In the genomic region with DNA sequence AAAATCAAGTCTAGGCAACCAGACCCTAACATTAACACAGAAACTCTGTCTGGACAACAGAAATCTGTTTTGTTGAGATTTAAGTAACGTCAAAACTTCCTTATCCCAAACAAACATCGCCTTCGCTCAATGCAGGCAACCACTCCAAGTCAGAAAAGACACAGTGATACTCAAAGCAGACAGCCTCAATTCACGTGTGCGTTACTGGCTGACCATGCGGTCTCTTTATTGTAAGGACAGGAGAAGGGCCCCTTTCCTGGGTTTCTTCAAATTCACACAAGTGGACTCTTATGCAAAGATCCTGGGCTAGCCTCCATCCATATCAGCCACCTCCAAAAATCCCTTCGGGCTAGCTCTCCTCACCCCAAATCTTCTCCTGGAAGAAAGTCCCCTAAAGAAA, we compare ENCODE assay signal across 12 cellular contexts.
A peak's percentile ranks its signal among the peaks of the same experiment; 100 is the strongest.
DNase-seq lines count a peak whose midpoint lies in the region; ATAC-seq, FAIRE-seq and TF ChIP-seq lines count a peak whose summit lies in the region.
"Had no signal": no experiment of that assay in that cellular context is flagged by ENCODE, and none has a peak within 500 bp of the region (broad histone marks: within the 10 kb centered on the region; RNA-seq: fewer than 3 reads in every experiment).

No MANE protein-coding gene starts in this region.

- no peak for TF ChIP-seq EP300 in upper lobe of left lung (IDR thresholded peaks at IDR 0.05)

- peaks cover 9 to 34% (median 22%) of the 10 kb centered on the region in 4 donors for H3K4me1 ChIP-seq in upper lobe of left lung
- no peaks in the 10 kb centered on the region for H3K4me1 ChIP-seq in uterus

- intact Hi-C loops in uterus (cut with DNase I; ENCODE audit: low total_unique reads), result no loop called here

- no peaks in the 10 kb centered on the region for H3K36me3 Mint-ChIP-seq in activated T-cell treated with anti-CD3 and anti-CD28 coated beads, Interleukin-2, amount 50 U/mL, for 4 hours (ENCODE audit: insufficient read depth)
- peaks cover 9% of the 10 kb centered on the region for H3K36me3 Mint-ChIP-seq in activated CD4-positive, alpha-beta memory T cell treated with anti-CD3 and anti-CD28 coated beads, Interleukin-2, amount 10 ng/mL, durations not matched to agents 7 days and 5 days (ENCODE audit: low read depth)
- H3K36me3 Mint-ChIP-seq: memory B cell had no signal

- no peak for FAIRE-seq in D721Med (lab: Jason Lieb, UNC)

- H3K4me1 Mint-ChIP-seq in activated T-cell treated with anti-CD3 and anti-CD28 coated beads, Interleukin-2, amount 50 U/mL, for 4 hours (ENCODE audit: low read depth), result peaks cover 37% of the 10 kb centered on the region
- H3K4me1 Mint-ChIP-seq in activated CD4-positive, alpha-beta memory T cell treated with anti-CD3 and anti-CD28 coated beads, Interleukin-2, amount 10 ng/mL, durations not matched to agents 7 days and 5 days, result peaks cover 49% of the 10 kb centered on the region

- no peak for TF ChIP-seq CTCF in kidney epithelial cell (IDR thresholded peaks at IDR 0.05; ENCODE audit: insufficient read depth, low read length, poor library complexity, severe bottlenecking)
- no peak for TF ChIP-seq CTCF in upper lobe of left lung (IDR thresholded peaks at IDR 0.05)
- TF ChIP-seq CTCF in D721Med (IDR thresholded peaks at IDR 0.05; ENCODE audit: insufficient read depth, missing control alignments), result no peak
- TF ChIP-seq CTCF in uterus (IDR thresholded peaks at IDR 0.05), result no peak

- H3K4me3 Mint-ChIP-seq in activated T-cell treated with anti-CD3 and anti-CD28 coated beads, Interleukin-2, amount 50 U/mL, for 4 hours, result peak overlapping the region; percentile 2
- peak overlapping the region; percentile 52 for H3K4me3 Mint-ChIP-seq in activated CD4-positive, alpha-beta memory T cell treated with anti-CD3 and anti-CD28 coated beads, Interleukin-2, amount 10 ng/mL, durations not matched to agents 7 days and 5 days
- H3K4me3 Mint-ChIP-seq: memory B cell had no signal

- H3K36me3 ChIP-seq in kidney epithelial cell (ENCODE audit: control insufficient read depth, insufficient read depth, low read length), result no peaks in the 10 kb centered on the region
- H3K36me3 ChIP-seq in upper lobe of left lung, result no peaks in the 10 kb centered on the region
- no peaks in the 10 kb centered on the region for H3K36me3 ChIP-seq in uterus
- H3K36me3 ChIP-seq: WERI-Rb-1 had no signal

- H3K27me3 Mint-ChIP-seq in activated T-cell treated with anti-CD3 and anti-CD28 coated beads, Interleukin-2, amount 50 U/mL, for 4 hours (ENCODE audit: low read depth), result peaks cover 36% of the 10 kb centered on the region
- H3K27me3 Mint-ChIP-seq in activated CD4-positive, alpha-beta memory T cell treated with anti-CD3 and anti-CD28 coated beads, Interleukin-2, amount 10 ng/mL, durations not matched to agents 7 days and 5 days, result peaks cover 23% of the 10 kb centered on the region

- H3K4me3 ChIP-seq in kidney epithelial cell (ENCODE audit: low read depth, low read length), result peak overlapping the region; percentile 75
- H3K4me3 ChIP-seq in upper lobe of left lung, result peak overlapping the region in 1 of 4 donors; percentile 22
- no peak overlapping the region for H3K4me3 ChIP-seq in uterus
- H3K4me3 ChIP-seq: coronary artery had no signal

- no peaks in the 10 kb centered on the region for H3K9me3 Mint-ChIP-seq in activated T-cell treated with anti-CD3 and anti-CD28 coated beads, Interleukin-2, amount 50 U/mL, for 4 hours
- H3K9me3 Mint-ChIP-seq in activated CD4-positive, alpha-beta memory T cell treated with anti-CD3 and anti-CD28 coated beads, Interleukin-2, amount 10 ng/mL, durations not matched to agents 7 days and 5 days, result no peaks in the 10 kb centered on the region
- H3K9me3 Mint-ChIP-seq: activated T-helper 2 cell treated with anti-CD3 and anti-CD28 coated beads, Interferon-gamma antibody, Interleukin-2, Interleukin-4, amounts not matched to agents 10 μg/mL and 5 μg/mL and 100 μg/mL, durations not matched to agents 14 hours and 24 hours and 36 hours; memory B cell had no signal

- WGBS in upper lobe of left lung, 2 donors, result 34 to 47% methylated on average over 7 of the region's 7 CpGs

- CTCF ChIA-PET in activated CD4-positive, alpha-beta memory T cell treated with anti-CD3 and anti-CD28 coated beads, Interleukin-2, amount 10 ng/mL, durations not matched to agents 7 days and 5 days (lab: Charles Lee), result interaction anchor here (0.6 to 3.6 kb wide), 5 partner anchors 28 to 138 kb away, joined by 3 to 36 read pairs (median 3); no protein-coding TSS in a partner anchor

- no peak for DNase-seq in activated T-cell treated with anti-CD3 and anti-CD28 coated beads, Interleukin-2, amount 50 U/mL, for 4 hours
- no peak for DNase-seq in activated T-cell treated with anti-CD3 and anti-CD28 coated beads, Interleukin-2, amount 50 U/mL, for 48 hours
- DNase-seq in activated CD4-positive, alpha-beta memory T cell treated with anti-CD3 and anti-CD28 coated beads, Interleukin-2, amount 10 ng/mL, durations not matched to agents 7 days and 5 days, result no peak
- DNase-seq in kidney epithelial cell (ENCODE audit: low read depth) (no peak), upper lobe of left lung (peak in 1 of 2 donors; percentile 29), D721Med (ENCODE audit: insufficient read length, low spot score) (no peak), uterus (no peak)

- peak overlapping the region; percentile 84 for H3K27ac Mint-ChIP-seq in activated CD4-positive, alpha-beta memory T cell treated with anti-CD3 and anti-CD28 coated beads, Interleukin-2, amount 10 ng/mL, durations not matched to agents 7 days and 5 days
- H3K27ac Mint-ChIP-seq: activated T-helper 2 cell treated with anti-CD3 and anti-CD28 coated beads, Interferon-gamma antibody, Interleukin-2, Interleukin-4, amounts not matched to agents 10 μg/mL and 5 μg/mL and 100 μg/mL, durations not matched to agents 14 hours and 24 hours and 36 hours; memory B cell had no signal

- H3K27ac ChIP-seq in upper lobe of left lung, result peak overlapping the region; percentile 14 to 70 (median 45)
- H3K27ac ChIP-seq in uterus, result no peak overlapping the region
- H3K27ac ChIP-seq: coronary artery, WERI-Rb-1 had no signal

- no peak for ATAC-seq in activated T-cell treated with anti-CD3 and anti-CD28 coated beads, Interleukin-2, amount 50 U/mL, for 4 hours
- ATAC-seq in upper lobe of left lung (ENCODE audit: low FRiP score in 2 of 2) (no peak), GM21390 (IDR thresholded peaks at IDR 0.05; ENCODE audit: unreplicated experiment) (no peak)

- no peak for TF ChIP-seq POLR2A in upper lobe of left lung (IDR thresholded peaks at IDR 0.05)
- no peak for TF ChIP-seq POLR2A in uterus (IDR thresholded peaks at IDR 0.05)

- H3K27me3 ChIP-seq in kidney epithelial cell (ENCODE audit: control insufficient read depth, insufficient read depth, low read length) (no peaks in the 10 kb centered on the region), upper lobe of left lung (peaks cover 0 to 15% (median 4%) of the 10 kb centered on the region in 4 donors), uterus (no peaks in the 10 kb centered on the region)

- POLR2A ChIA-PET in activated CD4-positive, alpha-beta memory T cell treated with anti-CD3 and anti-CD28 coated beads, Interleukin-2, amount 10 ng/mL, durations not matched to agents 7 days and 5 days (lab: Charles Lee), result interaction anchor here (0.6 to 2.4 kb wide), 7 partner anchors 29 to 643 kb away, joined by 3 to 13 read pairs (median 4); a partner anchor contains a TSS

- H3K9me3 ChIP-seq in upper lobe of left lung (no peaks in the 10 kb centered on the region), uterus (no peaks in the 10 kb centered on the region)

Comparison
In these comparisons a context has a peak if more than half of its experiments do, and no peak if none do; other contexts are left out.
1. H3K27ac ChIP-seq: peak in upper lobe of left lung (4 of 4); none in uterus (0 of 2).